In genomic region chr7:54704851-54705250, GRCh38 we compare ENCODE assay signal across 1 cellular context.
TF ChIP-seq lines count a peak whose summit lies in the region.

No MANE protein-coding gene starts in this region.

TF ChIP-seq in GM12878, 131 proteins besides CTCF, POLR2A, EP300 and RAD21:
- no peak for TF ChIP-seq PKNOX1 (IDR thresholded peaks at IDR 0.05)
- no peak for TF ChIP-seq SUPT20H (IDR thresholded peaks at IDR 0.05; ENCODE audit: borderline replicate concordance, control insufficient read depth, low read depth, low read length)
- TF ChIP-seq ZNF622 (IDR thresholded peaks at IDR 0.05): no peak
- TF ChIP-seq NFIC (IDR thresholded peaks at IDR 0.05; ENCODE audit: low read depth, low read length): no peak
- no peak for TF ChIP-seq WRNIP1 (IDR thresholded peaks at IDR 0.05; ENCODE audit: borderline replicate concordance, low read depth, low read length)
- TF ChIP-seq ZBTB4 (CRISPR knock-in tag; IDR thresholded peaks at IDR 0.05): no peak
- no peak for TF ChIP-seq BCL3 (IDR thresholded peaks at IDR 0.05; ENCODE audit: borderline replicate concordance, insufficient read depth, low read depth, low read length, poor library complexity, severe bottlenecking)
- TF ChIP-seq E4F1 (IDR thresholded peaks at IDR 0.05; ENCODE audit: borderline replicate concordance, partially characterized antibody): no peak
- no peak for TF ChIP-seq SMARCA5 (IDR thresholded peaks at IDR 0.05)
- no peak for TF ChIP-seq FOS (IDR thresholded peaks at IDR 0.05; ENCODE audit: borderline replicate concordance, extremely low read depth, insufficient read length)
- TF ChIP-seq ESRRA (IDR thresholded peaks at IDR 0.05; ENCODE audit: low read length): no peak
